In the genomic region with DNA sequence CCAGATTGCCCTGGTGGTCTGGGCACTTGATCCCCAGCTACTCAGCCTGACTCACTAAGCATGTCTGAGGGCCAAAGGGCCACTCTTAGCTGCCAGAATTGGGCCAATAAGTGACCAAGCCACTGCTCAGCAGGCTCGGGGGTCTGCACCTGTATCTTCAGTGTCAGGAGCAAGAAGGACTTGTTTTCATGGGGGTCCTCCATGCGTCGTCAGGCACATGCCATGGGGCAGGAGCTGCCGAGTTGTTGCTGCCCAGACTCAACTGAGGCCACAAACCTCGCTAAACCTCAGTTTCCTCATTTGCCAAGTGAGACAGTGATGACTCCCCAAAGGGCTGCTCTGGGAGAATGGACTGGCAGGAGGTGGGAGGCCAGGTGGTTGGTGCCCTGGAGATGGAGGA, we compare ENCODE assay signal across 27 cellular contexts.
"Had no signal": no experiment of that assay in that cellular context is flagged by ENCODE, and none has a peak within 500 bp of the region (broad histone marks: within the 10 kb centered on the region; RNA-seq: fewer than 3 reads in every experiment).

No MANE protein-coding gene starts in this region.

- H3K4me1 ChIP-seq: colonic mucosa, heart left ventricle, left lung, lower lobe of right lung had no signal

- H3K4me3 ChIP-seq: colonic mucosa, gastrocnemius medialis, heart left ventricle, hepatocyte, left lung, lower lobe of right lung had no signal

- H3K36me3 Mint-ChIP-seq: immature natural killer cell, naive B cell had no signal

- H3K27me3 Mint-ChIP-seq: dendritic cell treated with granulocyte-macrophage colony-stimulating factor and Interleukin-4, amounts not matched to agents 40 ng/mL and 50 ng/mL, for 4 days had no signal

- H2AFZ ChIP-seq: hepatocyte had no signal

- H3K27me3 ChIP-seq: colonic mucosa, foreskin keratinocyte, gastrocnemius medialis, hepatocyte, left lung had no signal

- H3K9me3 Mint-ChIP-seq: dendritic cell treated with granulocyte-macrophage colony-stimulating factor and Interleukin-4, amounts not matched to agents 40 ng/mL and 50 ng/mL, for 4 days; effector memory CD8-positive, alpha-beta T cell had no signal

- ATAC-seq: effector memory CD8-positive, alpha-beta T cell; esophagus mucosa; foreskin keratinocyte; gastrocnemius medialis; heart left ventricle; left colon; left lung; left ventricle myocardium superior; lower lobe of right lung had no signal

- DNase-seq: cerebellar nuclear complex; colonic mucosa; cortex of kidney; effector CD8-positive, alpha-beta T cell; effector memory CD8-positive, alpha-beta T cell; endodermal cell; erythroblast; foreskin keratinocyte; gastrocnemius medialis; heart left ventricle; hypothalamus; immature natural killer cell; islet precursor cell; kidney; kidney glomerular epithelial cell; left colon; left lung; left ventricle myocardium superior; lower lobe of right lung; mesenchymal stem cell; midbrain; naive B cell had no signal

- H3K36me3 ChIP-seq: colonic mucosa, gastrocnemius medialis, heart left ventricle, left lung, lower lobe of right lung had no signal

- H3K4me3 Mint-ChIP-seq: dendritic cell treated with granulocyte-macrophage colony-stimulating factor and Interleukin-4, amounts not matched to agents 40 ng/mL and 50 ng/mL, for 4 days; effector memory CD8-positive, alpha-beta T cell; endodermal cell; immature natural killer cell; naive B cell had no signal

- H3K9me3 ChIP-seq: colonic mucosa, gastrocnemius medialis, heart left ventricle, lower lobe of right lung had no signal

- H3K27ac ChIP-seq: colonic mucosa, epithelial cell of prostate, foreskin keratinocyte, gastrocnemius medialis, heart left ventricle, hepatocyte, left lung, lower lobe of right lung had no signal

- FAIRE-seq: endometrium, kidney had no signal

- H3K4me2 ChIP-seq: hepatocyte had no signal

- H3K4me1 Mint-ChIP-seq: immature natural killer cell, naive B cell had no signal

- H3K27ac Mint-ChIP-seq: dendritic cell treated with granulocyte-macrophage colony-stimulating factor and Interleukin-4, amounts not matched to agents 40 ng/mL and 50 ng/mL, for 4 days; endodermal cell; immature natural killer cell; naive B cell had no signal

- H3K79me2 ChIP-seq: hepatocyte had no signal
